Comparison of ENCODE assay signal across 8 cellular contexts in the genomic region with DNA sequence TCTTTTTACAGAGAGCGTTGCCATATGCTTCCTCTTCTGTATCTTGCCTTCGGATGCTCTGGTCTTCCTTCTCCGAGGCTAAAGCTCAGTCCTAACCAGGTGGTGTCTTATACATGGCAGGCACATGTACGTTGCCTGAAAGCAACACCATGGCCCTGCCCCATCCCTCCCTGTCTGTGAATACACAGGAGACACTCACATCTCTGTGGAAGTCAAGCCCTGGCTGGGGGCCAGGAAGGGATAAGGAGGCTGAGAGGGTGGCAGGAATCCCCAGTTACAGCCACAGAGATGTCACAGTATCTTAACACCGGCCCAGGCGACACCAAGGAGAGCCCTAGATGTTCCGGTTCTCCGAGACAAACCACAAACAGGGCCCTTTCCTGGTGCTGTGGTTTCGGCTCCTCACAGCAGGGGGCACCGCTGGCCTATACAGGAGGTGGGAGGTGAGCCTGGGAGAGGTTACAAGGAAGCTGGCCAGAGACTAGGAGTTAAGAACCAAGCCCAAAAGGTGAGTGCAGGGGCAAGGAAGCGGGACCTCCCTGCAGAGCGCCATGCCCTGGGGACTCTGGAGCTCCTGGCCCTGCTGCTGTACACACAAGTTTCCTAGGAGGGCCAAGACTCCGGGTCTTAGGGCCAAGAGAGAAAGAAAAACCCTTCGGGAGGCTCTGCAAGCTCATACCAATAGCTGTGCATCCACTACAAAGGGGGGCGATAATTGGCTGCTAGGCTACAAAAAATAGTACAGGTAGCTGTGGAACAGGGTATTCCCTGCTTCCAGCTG. TPM values are rescaled to one million over a fixed set of nuclear protein-coding genes. Genes with fewer than 3 reads are reported as not detected.
A peak's percentile ranks its signal among the peaks of the same experiment; 100 is the strongest.
DNase-seq lines count a peak whose midpoint lies in the region; ATAC-seq and TF ChIP-seq lines count a peak whose summit lies in the region.

No MANE protein-coding gene starts in this region.

- no peak for DNase-seq in AG09309 (ENCODE audit: low read depth)
- DNase-seq in NCI-H2196 treated with DMSO at 0.1 percent for 48 hours (lab: John Stamatoyannopoulos, UW; ENCODE audit: unreplicated experiment): peak; percentile 37
- DNase-seq in activated effector memory CD4-positive, alpha-beta T cell treated with Interleukin-2 at 50 U/mL for 16 hours: peak; percentile 4
- peak in 41 of 42 donors; percentile 21 to 82 (median 54) for DNase-seq in head of caudate nucleus
- peak; percentile 70 to 76 for DNase-seq in psoas muscle
- DNase-seq in pons (ENCODE audit: low spot score): no peak

- peaks cover 5 to 92% of the 10 kb centered on the region in 2 donors for H3K36me3 ChIP-seq in psoas muscle (ENCODE audit: insufficient read depth in 1 of 2, low read depth in 1 of 2)

- H3K4me1 ChIP-seq in psoas muscle: peaks cover 17% of the 10 kb centered on the region

- peak; percentile 45 to 66 (median 60) for ATAC-seq in psoas muscle
- ATAC-seq in GM18511 (IDR thresholded peaks at IDR 0.05; ENCODE audit: unreplicated experiment): no peak

- H3K9me3 ChIP-seq in psoas muscle: no peaks in the 10 kb centered on the region

- peak overlapping the region; percentile 10 for H3K27ac ChIP-seq in psoas muscle

- H3K27me3 ChIP-seq in psoas muscle (ENCODE audit: insufficient read depth in 3 of 3, low read length in 2 of 3): no peaks in the 10 kb centered on the region

- intact Hi-C loops in head of caudate nucleus (cut with DNase I): no loop called here
- intact Hi-C loops in psoas muscle (cut with DNase I): loop anchor here (1.0 to 10.0 kb wide), 3 partner anchors 54 to 135 kb away; no protein-coding TSS in a partner anchor

- WGBS in psoas muscle, 3 donors: 45 to 55% (median 52%) methylated on average over 15 of the region's 15 CpGs

- TF ChIP-seq CTCF in AG09309 (IDR thresholded peaks at IDR 0.05; ENCODE audit: control insufficient read depth, insufficient read depth, low read depth, low read length, missing control alignments) (peak; percentile 87), GM12874 (IDR thresholded peaks at IDR 0.05; ENCODE audit: insufficient read depth, low read depth, low read length) (peak; percentile 21; the same call in 1 of the 2 replicates), psoas muscle (IDR thresholded peaks at IDR 0.05) (peak; percentile 57)

- H3K4me3 ChIP-seq in AG09309 (ENCODE audit: control insufficient read depth, low read depth, low read length): no peak overlapping the region
- no peak overlapping the region for H3K4me3 ChIP-seq in psoas muscle

RNA-seq across cellular contexts. Expression of gene SRL, which starts 41.7 kb away (rescaled TPM):
- total RNA-seq in psoas muscle: 100 to 1,000 TPM; 305 to 552 (median 476) TPM
- polyA plus RNA-seq in psoas muscle: 100 to 1,000 TPM; 196 to 276 (median 206) TPM

Comparison
In these comparisons a context has a peak if more than half of its experiments do, and no peak if none do; other contexts are left out.
1. DNase-seq: peak in NCI-H2196 treated with DMSO at 0.1 percent for 48 hours (single experiment), activated effector memory CD4-positive, alpha-beta T cell treated with Interleukin-2 at 50 U/mL for 16 hours (single experiment), head of caudate nucleus (41 of 42) and psoas muscle (2 of 2); none in AG09309 (single experiment) and pons (single experiment).
2. CTCF ChIP-seq: peak in every context shown above with its lines; median percentile 87 in AG09309; 57 in psoas muscle; 21 in GM12874.